In genomic region chr17:42677921-42678781, GRCh38 we compare ENCODE assay signal across 8 cellular contexts. TPM values are rescaled to one million over a fixed set of nuclear protein-coding genes. Genes with fewer than 3 reads are reported as not detected.
A peak's percentile ranks its signal among the peaks of the same experiment; 100 is the strongest.
DNase-seq lines count a peak whose midpoint lies in the region; ATAC-seq, FAIRE-seq and TF ChIP-seq lines count a peak whose summit lies in the region.

No MANE protein-coding gene starts in this region.

- peak overlapping the region; percentile 96 for H3K4me2 ChIP-seq in keratinocyte (ENCODE audit: control insufficient read depth, extremely low read depth, insufficient read depth, low read depth, low read length)

- ATAC-seq in HG03097 (IDR thresholded peaks at IDR 0.05; ENCODE audit: low FRiP score, unreplicated experiment): peak; percentile 24
- ATAC-seq in HG03469 (IDR thresholded peaks at IDR 0.05; ENCODE audit: unreplicated experiment): no peak

- peaks cover 11% of the 10 kb centered on the region; the same call in 1 of the 2 replicates for H3K4me1 ChIP-seq in ES-I3 (ENCODE audit: insufficient read depth, low read length)
- peaks cover 55% of the 10 kb centered on the region for H3K4me1 ChIP-seq in keratinocyte (ENCODE audit: control insufficient read depth, extremely low read depth, insufficient read depth, low read length)

- H3K79me2 ChIP-seq in keratinocyte (ENCODE audit: control insufficient read depth, insufficient read depth, low read length): peaks cover 16% of the 10 kb centered on the region

- no peak for FAIRE-seq in keratinocyte (lab: Jason Lieb, UNC)

- peak overlapping the region; percentile 44 to 82 (median 67) for H3K4me3 ChIP-seq in keratinocyte (ENCODE audit: control insufficient read depth in 2 of 3, extremely low read depth in 1 of 3, insufficient read depth in 2 of 3, low read depth in 1 of 3, low read length in 3 of 3)

- no peaks in the 10 kb centered on the region for H3K27me3 ChIP-seq in keratinocyte (ENCODE audit: control insufficient read depth, extremely low read depth, insufficient read depth, low read length)

- dilution Hi-C loops in keratinocyte (cut with MboI; ENCODE audit: extremely low pct_ligation_motif_present, low sequenced_read_pairs): no loop called here

- no peak for TF ChIP-seq CTCF in keratinocyte (optimal IDR thresholded peaks at IDR 0.05 in 1 of 3, IDR thresholded peaks at IDR 0.05 in 1 of 3, conservative IDR thresholded peaks at IDR 0.05 in 1 of 3; ENCODE audit: extremely low read depth in 1 of 3, insufficient read depth in 2 of 3, low read length in 3 of 3)

- no peaks in the 10 kb centered on the region for H3K9me1 ChIP-seq in keratinocyte (ENCODE audit: control insufficient read depth, extremely low read depth, insufficient read depth, low read length)

- H3K36me3 ChIP-seq in ES-I3 (ENCODE audit: insufficient read depth, low read length) (no peaks in the 10 kb centered on the region), keratinocyte (ENCODE audit: control insufficient read depth in 2 of 2, extremely low read depth in 1 of 2, insufficient read depth in 2 of 2, low read length in 2 of 2) (peaks cover 4 to 8% of the 10 kb centered on the region in 2 experiments)

- peak overlapping the region; percentile 83 for H3K9ac ChIP-seq in ES-I3 (ENCODE audit: low read depth, low read length)
- H3K9ac ChIP-seq in keratinocyte (ENCODE audit: control insufficient read depth, extremely low read depth, insufficient read depth, low read length): peak overlapping the region; percentile 85

- H2AFZ ChIP-seq in keratinocyte (ENCODE audit: control insufficient read depth, low read length): peak overlapping the region; percentile 58

- peak overlapping the region; percentile 95 for H3K27ac ChIP-seq in keratinocyte (ENCODE audit: control insufficient read depth, insufficient read depth, low read length)

- H4K20me1 ChIP-seq in keratinocyte (ENCODE audit: control insufficient read depth, extremely low read depth, insufficient read depth, low read length): peaks cover 6% of the 10 kb centered on the region

- H3K9me3 ChIP-seq in ES-I3 (ENCODE audit: control insufficient read depth, insufficient read depth, low read length) (no peaks in the 10 kb centered on the region), keratinocyte (ENCODE audit: control insufficient read depth, low read depth, low read length) (no peaks in the 10 kb centered on the region)

- DNase-seq in NCI-H446 treated with DMSO at 0.1 percent for 48 hours (lab: John Stamatoyannopoulos, UW) (peak; percentile 77), cerebellar cortex (ENCODE audit: low spot score) (peak; percentile 94), keratinocyte (ENCODE audit: low read depth, low spot score) (no peak)
- peak; percentile 59 for DNase-seq in activated CD4-positive, alpha-beta T cell treated with anti-CD3 and anti-CD28 coated beads for 1 hour
- peak; percentile 78 for DNase-seq in stimulated activated CD4-positive, alpha-beta T cell treated with anti-CD3 and anti-CD28 coated beads, Interleukin-12 subunit alpha, Interleukin-12 subunit beta, amount 100 ng/mL, for 4 hours

RNA-seq across cellular contexts. Expression of gene PLEKHH3, which starts 1.4 kb away (rescaled TPM):
- polyA plus RNA-seq in keratinocyte: 3.1 to 10.7 TPM (median 4.9 TPM) in 3 replicates
- 11.6 TPM for polyA plus RNA-seq in keratinocyte (2011; ENCODE audit: low read depth)
- polyA plus RNA-seq in keratinocyte (2011; cell fraction: cytosol; rRNA removed): 2.5 and 7.9 TPM in 2 replicates
- 13.2 and 20.7 TPM in 2 replicates for polyA plus RNA-seq in keratinocyte (2011; cell fraction: nucleus; rRNA removed)
- polyA plus RNA-seq in keratinocyte (2012; ENCODE audit: low replicate concordance): 10.7 and 25.0 TPM in 2 replicates
- polyA minus RNA-seq in keratinocyte: 2.9 to 4.3 TPM (median 3.1 TPM) in 3 replicates
- polyA minus RNA-seq in keratinocyte (2011; cell fraction: cytosol; rRNA and poly(A)+ RNA removed): 17.3 TPM
- 13.1 and 17.9 TPM in 2 replicates for polyA minus RNA-seq in keratinocyte (2011; cell fraction: nucleus; rRNA and poly(A)+ RNA removed)

RNA-seq across cellular contexts. Expression of gene CCR10, which starts 3.5 kb away (rescaled TPM):
- 0.02 to 0.05 TPM (median 0.03 TPM) in 3 replicates for polyA plus RNA-seq in keratinocyte
- not detected for polyA plus RNA-seq in keratinocyte (2011; ENCODE audit: low read depth)
- not detected in 2 replicates for polyA plus RNA-seq in keratinocyte (2011; cell fraction: cytosol; rRNA removed)
- polyA plus RNA-seq in keratinocyte (2011; cell fraction: nucleus; rRNA removed): 0.17 and 0.27 TPM in 2 replicates
- 0.18 TPM in 1 of 2 replicates, not detected in the other for polyA plus RNA-seq in keratinocyte (2012; ENCODE audit: low replicate concordance)
- polyA minus RNA-seq in keratinocyte: 0.20 TPM in 1 of 3 replicates, not detected in the others
- polyA minus RNA-seq in keratinocyte (2011; cell fraction: cytosol; rRNA and poly(A)+ RNA removed): not detected
- not detected in 2 replicates for polyA minus RNA-seq in keratinocyte (2011; cell fraction: nucleus; rRNA and poly(A)+ RNA removed)

RNA-seq across cellular contexts. Expression of gene CNTNAP1, which starts 4.2 kb away (rescaled TPM):
- polyA plus RNA-seq in keratinocyte: 0.46 to 2.0 TPM (median 0.71 TPM) in 3 replicates
- polyA plus RNA-seq in keratinocyte (2011; ENCODE audit: low read depth): 0.26 TPM
- 0.23 and 0.34 TPM in 2 replicates for polyA plus RNA-seq in keratinocyte (2011; cell fraction: cytosol; rRNA removed)
- polyA plus RNA-seq in keratinocyte (2011; cell fraction: nucleus; rRNA removed): 3.2 and 3.7 TPM in 2 replicates
- polyA plus RNA-seq in keratinocyte (2012; ENCODE audit: low replicate concordance): 0.24 and 1.7 TPM in 2 replicates
- polyA minus RNA-seq in keratinocyte: 0.76 to 3.8 TPM (median 1.1 TPM) in 3 replicates
- not detected for polyA minus RNA-seq in keratinocyte (2011; cell fraction: cytosol; rRNA and poly(A)+ RNA removed)
- 1.8 and 2.3 TPM in 2 replicates for polyA minus RNA-seq in keratinocyte (2011; cell fraction: nucleus; rRNA and poly(A)+ RNA removed)

RNA-seq across cellular contexts. Expression of gene TUBG2, which starts 19.1 kb away (rescaled TPM):
- 13.5 to 17.8 TPM (median 14.5 TPM) in 3 replicates for polyA plus RNA-seq in keratinocyte
- 6.1 TPM for polyA plus RNA-seq in keratinocyte (2011; ENCODE audit: low read depth)
- polyA plus RNA-seq in keratinocyte (2011; cell fraction: cytosol; rRNA removed): 7.8 and 11.8 TPM in 2 replicates
- 58.1 and 66.0 TPM in 2 replicates for polyA plus RNA-seq in keratinocyte (2011; cell fraction: nucleus; rRNA removed)
- 17.2 and 18.2 TPM in 2 replicates for polyA plus RNA-seq in keratinocyte (2012; ENCODE audit: low replicate concordance)
- polyA minus RNA-seq in keratinocyte: 9.2 to 20.5 TPM (median 9.6 TPM) in 3 replicates
- polyA minus RNA-seq in keratinocyte (2011; cell fraction: cytosol; rRNA and poly(A)+ RNA removed): 6.7 TPM
- polyA minus RNA-seq in keratinocyte (2011; cell fraction: nucleus; rRNA and poly(A)+ RNA removed): 9.0 and 10.3 TPM in 2 replicates
